In genomic region chr5:151262532-151262931, GRCh38 we compare ENCODE assay signal across 30 cellular contexts. TPM values are rescaled to one million over a fixed set of nuclear protein-coding genes. Genes with fewer than 3 reads are reported as not detected.
"Had no signal": no experiment of that assay in that cellular context is flagged by ENCODE, and none has a peak within 500 bp of the region (broad histone marks: within the 10 kb centered on the region; RNA-seq: fewer than 3 reads in every experiment).

No MANE protein-coding gene starts in this region.

- H3K4me1 ChIP-seq: ascending aorta, body of pancreas, SJCRH30 had no signal

- H3K4me2 ChIP-seq: KMS-11, PC-9, SK-N-SH had no signal

- H3K9me2 ChIP-seq: SK-N-SH had no signal

- H3K9ac ChIP-seq: KMS-11, SK-N-SH had no signal

- H3K4me3 Mint-ChIP-seq: activated CD4-positive, alpha-beta memory T cell treated with anti-CD3 and anti-CD28 coated beads for 36 hours; activated CD4-positive, alpha-beta T cell treated with anti-CD3 and anti-CD28 coated beads, Interleukin-2, amount 10 ng/mL, durations not matched to agents 7 days and 5 days; activated naive CD4-positive, alpha-beta T cell treated with anti-CD3 and anti-CD28 coated beads, Interleukin-2, amount 50 U/mL, for 24 hours; activated naive CD8-positive, alpha-beta T cell treated with anti-CD3 and anti-CD28 coated beads, Interleukin-2, amount 50 U/mL, for 24 hours; IgD-negative memory B cell had no signal

- DNase-seq: activated CD4-positive, alpha-beta memory T cell treated with anti-CD3 and anti-CD28 coated beads for 36 hours; activated CD4-positive, alpha-beta T cell treated with anti-CD3 and anti-CD28 coated beads, Interleukin-2, amount 10 ng/mL, durations not matched to agents 7 days and 5 days; activated CD4-positive, CD25-positive, alpha-beta regulatory T cell; activated CD8-positive, alpha-beta memory T cell treated with anti-CD3 and anti-CD28 coated beads, Interleukin-2, amount 50 U/mL, for 48 hours; activated naive CD8-positive, alpha-beta T cell treated with anti-CD3 and anti-CD28 coated beads, Interleukin-2, amount 50 U/mL, for 24 hours; activated T-cell treated with anti-CD3 and anti-CD28 coated beads, Interleukin-2, amount 50 U/mL, for 1 hour; amniotic stem cell; body of pancreas; central memory CD4-positive, alpha-beta T cell; MG63; NCI-H1105; NCI-H1436; NCI-H1694 treated with DMSO at 0.1 percent for 48 hours; NCI-H2029 treated with DMSO at 0.1 percent for 48 hours; NCI-H345; NCI-H510A; NCI-H69; PC-9; Right ventricle myocardium superior; SJCRH30; SK-N-SH; T-helper 1 cell had no signal

- H3K27ac Mint-ChIP-seq: activated CD4-positive, alpha-beta memory T cell treated with anti-CD3 and anti-CD28 coated beads for 36 hours; activated CD4-positive, alpha-beta T cell treated with anti-CD3 and anti-CD28 coated beads, Interleukin-2, amount 10 ng/mL, durations not matched to agents 7 days and 5 days; activated naive CD4-positive, alpha-beta T cell treated with anti-CD3 and anti-CD28 coated beads, Interleukin-2, amount 50 U/mL, for 24 hours; activated naive CD8-positive, alpha-beta T cell treated with anti-CD3 and anti-CD28 coated beads, Interleukin-2, amount 50 U/mL, for 24 hours; IgD-negative memory B cell had no signal

- H3K4me3 ChIP-seq: ascending aorta, body of pancreas, MG63, PC-9, SJCRH30 had no signal

- H3K9me3 Mint-ChIP-seq: activated CD4-positive, alpha-beta memory T cell treated with anti-CD3 and anti-CD28 coated beads for 36 hours; activated CD4-positive, alpha-beta T cell treated with anti-CD3 and anti-CD28 coated beads, Interleukin-2, amount 10 ng/mL, durations not matched to agents 7 days and 5 days; activated naive CD4-positive, alpha-beta T cell treated with anti-CD3 and anti-CD28 coated beads, Interleukin-2, amount 50 U/mL, for 24 hours; activated naive CD8-positive, alpha-beta T cell treated with anti-CD3 and anti-CD28 coated beads, Interleukin-2, amount 50 U/mL, for 24 hours; IgD-negative memory B cell had no signal

- H3K36me3 ChIP-seq: MG63, SJCRH30 had no signal

- H3K9me3 ChIP-seq: ascending aorta, body of pancreas, MG63, SJCRH30, SK-N-SH had no signal

- H3K27me3 Mint-ChIP-seq: activated CD4-positive, alpha-beta memory T cell treated with anti-CD3 and anti-CD28 coated beads for 36 hours; activated CD4-positive, alpha-beta T cell treated with anti-CD3 and anti-CD28 coated beads, Interleukin-2, amount 10 ng/mL, durations not matched to agents 7 days and 5 days; activated naive CD4-positive, alpha-beta T cell treated with anti-CD3 and anti-CD28 coated beads, Interleukin-2, amount 50 U/mL, for 24 hours; activated naive CD8-positive, alpha-beta T cell treated with anti-CD3 and anti-CD28 coated beads, Interleukin-2, amount 50 U/mL, for 24 hours; IgD-negative memory B cell had no signal

- ATAC-seq: activated naive CD8-positive, alpha-beta T cell treated with anti-CD3 and anti-CD28 coated beads, Interleukin-2, amount 50 U/mL, for 24 hours; body of pancreas had no signal

- H3K27me3 ChIP-seq: ascending aorta, body of pancreas, MG63, SJCRH30 had no signal

- H3K27ac ChIP-seq: ascending aorta, body of pancreas, KMS-11, PC-9, SJCRH30, VCaP had no signal

- H2AFZ ChIP-seq: PC-9 had no signal

RNA-seq across cellular contexts. Expression of gene SLC36A3, which starts 41.0 kb away (rescaled TPM):
- total RNA-seq: activated CD4-positive, alpha-beta memory T cell treated with anti-CD3 and anti-CD28 coated beads for 36 hours; activated CD4-positive, alpha-beta T cell treated with anti-CD3 and anti-CD28 coated beads, Interleukin-2, amount 10 ng/mL, durations not matched to agents 7 days and 5 days; ascending aorta; body of pancreas; bronchial epithelial cell; PC-9; Right ventricle myocardium superior; RPMI7951; SJCRH30; T-helper 2 cell treated with Interferon-gamma antibody and Interleukin-4, amounts not matched to agents 100 ng/mL and 5 ng/mL, for 36 hours had no signal
- polyA plus RNA-seq: IgD-negative memory B cell, SK-N-SH had no signal
